ENCODE assay signal across 9 cellular contexts in the genomic region with DNA sequence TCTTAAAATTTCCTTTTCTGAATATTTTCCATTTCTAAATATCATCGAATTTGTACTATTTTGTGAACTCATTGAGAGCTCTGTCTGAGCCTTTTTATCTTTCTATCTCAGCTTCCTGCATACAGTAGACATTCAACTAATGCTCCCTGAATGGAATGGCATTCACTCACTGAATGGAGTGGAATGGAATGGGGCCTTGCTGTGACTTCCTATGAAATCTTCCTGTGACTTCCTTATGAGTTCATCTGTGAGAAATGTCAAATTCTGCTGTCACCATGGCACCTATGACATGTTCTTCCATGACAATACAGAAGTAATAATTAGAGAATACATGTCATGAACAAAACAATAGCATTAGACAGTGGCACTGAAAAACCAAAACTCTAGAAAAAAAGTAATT.
"Had no signal": no experiment of that assay in that cellular context is flagged by ENCODE, and none has a peak within 500 bp of the region (broad histone marks: within the 10 kb centered on the region; RNA-seq: fewer than 3 reads in every experiment).

No MANE protein-coding gene starts in this region.

- ATAC-seq: HepG2, K562 had no signal

- H3K4me1 Mint-ChIP-seq: IgD-negative memory B cell had no signal

- H3K4me2 ChIP-seq: KMS-11 had no signal

- H3K27ac Mint-ChIP-seq: IgD-negative memory B cell had no signal

- H3K9ac ChIP-seq: KMS-11 had no signal

- H3K4me3 Mint-ChIP-seq: IgD-negative memory B cell had no signal

- H3K27ac ChIP-seq: HL-60, KMS-11 had no signal

- FAIRE-seq: HepG2, HTR-8/SVneo, K562 had no signal

- H3K27me3 Mint-ChIP-seq: IgD-negative memory B cell had no signal

- H3K4me3 ChIP-seq: K562 had no signal

- H3K9me3 Mint-ChIP-seq: IgD-negative memory B cell had no signal

- DNase-seq: IMR-90, KBM-7, KG1 had no signal

- H3K36me3 Mint-ChIP-seq: IgD-negative memory B cell had no signal
